In the genomic region with DNA sequence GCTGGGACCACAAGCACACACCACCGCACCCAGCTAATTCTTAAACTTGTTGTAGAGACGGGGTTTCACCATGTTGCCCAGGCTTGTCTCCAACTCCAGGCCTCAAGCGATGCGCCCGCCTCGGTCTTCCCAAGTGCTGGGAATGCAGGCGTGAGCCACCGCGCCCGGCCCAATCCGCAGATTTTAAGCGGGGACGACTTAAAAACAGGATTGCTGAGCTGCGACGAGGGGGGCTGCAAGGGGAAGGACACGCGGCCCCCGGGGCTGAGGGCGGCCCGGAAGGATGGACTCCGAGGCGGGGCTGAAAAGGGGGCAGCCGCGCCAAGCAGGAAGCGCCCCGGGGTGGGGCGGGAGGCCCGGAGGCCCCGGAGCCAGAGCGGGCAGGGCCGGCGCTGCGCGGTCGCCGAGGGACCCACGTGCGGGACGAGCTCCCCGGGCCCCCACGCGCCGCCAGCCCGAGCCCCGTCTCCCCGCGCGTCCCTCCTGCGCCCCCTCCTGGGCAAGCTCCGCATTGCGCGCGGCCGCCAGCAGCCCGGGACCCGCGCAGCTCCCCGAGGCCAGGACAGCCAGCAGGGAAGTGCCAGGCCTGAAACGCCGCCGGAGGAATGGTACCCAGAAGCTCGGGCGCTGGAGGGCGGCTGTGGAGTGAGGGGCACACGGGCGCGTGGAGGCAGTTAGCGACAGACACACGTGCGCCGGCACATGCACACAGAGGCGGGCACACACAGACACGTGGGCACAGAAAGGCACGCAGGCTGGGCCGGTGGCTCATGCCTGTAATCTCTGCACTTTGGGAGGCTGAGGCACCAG, we compare ENCODE assay signal across 8 cellular contexts. TPM values are rescaled to one million over a fixed set of nuclear protein-coding genes. Genes with fewer than 3 reads are reported as not detected.
A peak's percentile ranks its signal among the peaks of the same experiment; 100 is the strongest.
DNase-seq lines count a peak whose midpoint lies in the region; ATAC-seq and TF ChIP-seq lines count a peak whose summit lies in the region.

No MANE protein-coding gene starts in this region.

- POLR2A ChIA-PET in T-cell (lab: Charles Lee): no interaction called here

- CTCF ChIA-PET in T-cell (lab: Charles Lee): interaction anchor here in 1 of 2 donors (1.0 to 1.1 kb wide), 2 partner anchors 84 to 103 kb away, joined by 4 to 6 read pairs; no protein-coding TSS in a partner anchor

- H3K4me3 Mint-ChIP-seq in T-cell: peak overlapping the region; percentile 26 to 42 (median 28)

- peaks cover 4 to 11% of the 10 kb centered on the region in 2 donors for H3K27me3 Mint-ChIP-seq in T-cell

- H3K9me3 Mint-ChIP-seq in T-cell: no peaks in the 10 kb centered on the region

- H3K4me3 ChIP-seq in adipocyte (ENCODE audit: low read length) (peak overlapping the region; percentile 33), retinal pigment epithelial cell (ENCODE audit: low read length) (peak overlapping the region; percentile 6), aorta (ENCODE audit: low read length in 2 of 2) (no peak overlapping the region)

- H3K4me1 ChIP-seq in adipocyte (ENCODE audit: control insufficient read depth, insufficient read depth, low read length) (peaks cover 17% of the 10 kb centered on the region), aorta (ENCODE audit: control insufficient read depth in 1 of 2, insufficient read depth in 2 of 2, low read length in 2 of 2) (no peaks in the 10 kb centered on the region)

- H3K27ac Mint-ChIP-seq in T-cell: no peak overlapping the region

- ATAC-seq in T-cell (replicated peaks in 1 of 4): peak; percentile 84 to 91 (median 86)
- ATAC-seq in left ventricle myocardium superior: peak; percentile 80
- peak; percentile 75 for ATAC-seq in aorta (ENCODE audit: low FRiP score)
- ATAC-seq in HG03025 (IDR thresholded peaks at IDR 0.05; ENCODE audit: low FRiP score, unreplicated experiment): no peak

- peaks cover 2% of the 10 kb centered on the region for H3K9me3 ChIP-seq in adipocyte (ENCODE audit: control insufficient read depth, low read length)
- no peaks in the 10 kb centered on the region for H3K9me3 ChIP-seq in aorta (ENCODE audit: control insufficient read depth, low read length)

- TF ChIP-seq CTCF in retinal pigment epithelial cell (conservative IDR thresholded peaks at IDR 0.05; ENCODE audit: low read depth, low read length): peak; percentile 59

- peaks cover 16 to 26% (median 22%) of the 10 kb centered on the region in 3 donors for H3K4me1 Mint-ChIP-seq in T-cell

- H3K36me3 ChIP-seq in adipocyte (ENCODE audit: control insufficient read depth, insufficient read depth, low read length, severe bottlenecking) (no peaks in the 10 kb centered on the region), aorta (ENCODE audit: control insufficient read depth in 1 of 2, insufficient read depth in 2 of 2, low read length in 1 of 2) (no peaks in the 10 kb centered on the region)

- H3K27ac ChIP-seq in aorta (ENCODE audit: low read depth in 1 of 2, low read length in 2 of 2): no peak overlapping the region

- intact Hi-C loops in left ventricle myocardium superior (cut with micrococcal nuclease) (loop anchor here (10.0 kb wide), 1 partner anchor 80 kb away; no protein-coding TSS in a partner anchor), aorta (cut with DNase I) (no loop called here)

- peaks cover 39% of the 10 kb centered on the region for H3K27me3 ChIP-seq in adipocyte (replicated peaks; ENCODE audit: control insufficient read depth, insufficient read depth, low read length)
- H3K27me3 ChIP-seq in aorta (ENCODE audit: control insufficient read depth in 1 of 2, insufficient read depth in 2 of 2, low read length in 1 of 2): no peaks in the 10 kb centered on the region

- peak; percentile 30 for DNase-seq in COLO829 (ENCODE audit: low spot score)
- DNase-seq in HT-29 (ENCODE audit: low spot score): peak; percentile 47
- DNase-seq in T-cell: peak; percentile 41 to 87 (median 71)
- DNase-seq in adipocyte (ENCODE audit: low read depth): peak; percentile 83
- peak; percentile 87 for DNase-seq in left ventricle myocardium superior
- no peak for DNase-seq in retinal pigment epithelial cell (ENCODE audit: low read depth)
- peak; percentile 71 to 90 for DNase-seq in aorta

- WGBS in aorta, 2 donors: 9% methylated on average over 62 to 75 of the region's 75 CpGs

- H3K9ac ChIP-seq in adipocyte (ENCODE audit: low read length): peak overlapping the region; percentile 47

- H3K36me3 Mint-ChIP-seq in T-cell: no peaks in the 10 kb centered on the region

RNA-seq across cellular contexts. Expression of a gene that starts 5.5 kb away (rescaled TPM):
- total RNA-seq in HT-29 (2014; rRNA removed; shearing (Covaris generic)): 54.8 and 67.4 TPM in 2 replicates
- 10 to 100 TPM; 27.5 to 36.9 (median 31.0) TPM for total RNA-seq in T-cell
- total RNA-seq in left ventricle myocardium superior: 20.8 TPM
- 1 to 10 TPM; 3.2 to 5.2 TPM for total RNA-seq in aorta
- 10 to 100 TPM in 1 of 2 donors, 1 to 10 TPM in 1; 1.5 to 23.2 TPM for polyA plus RNA-seq in aorta

RNA-seq across cellular contexts. Expression of a gene that starts 25.6 kb away (rescaled TPM):
- not detected in 2 replicates for total RNA-seq in HT-29 (2014; rRNA removed; shearing (Covaris generic))
- total RNA-seq in T-cell: 1 to 10 TPM in 1 of 5 donors, not detected in 4; 1.1 TPM
- total RNA-seq in left ventricle myocardium superior: 0.20 TPM
- total RNA-seq in aorta: 1 to 10 TPM in 1 of 2 donors, under 1 TPM in 1; 0.49 to 1.2 TPM
- not detected for polyA plus RNA-seq in aorta

RNA-seq across cellular contexts. Expression of a gene that starts 41.1 kb away (rescaled TPM):
- total RNA-seq in HT-29 (2014; rRNA removed; shearing (Covaris generic)): not detected in 2 replicates
- total RNA-seq in T-cell (not detected), left ventricle myocardium superior (not detected), aorta (under 1 TPM in 1 of 2 donors, not detected in 1; 0.36 TPM)
- polyA plus RNA-seq in aorta: not detected

Comparison
In these comparisons a context has a peak if more than half of its experiments do, and no peak if none do; other contexts are left out.
1. H3K4me3 ChIP-seq: peak in adipocyte (single experiment) and retinal pigment epithelial cell (single experiment); none in aorta (0 of 2).